In genomic region chr2:28716265-28716865, GRCh38 we compare ENCODE assay signal across 8 cellular contexts. TPM values are rescaled to one million over a fixed set of nuclear protein-coding genes. Genes with fewer than 3 reads are reported as not detected.
A peak's percentile ranks its signal among the peaks of the same experiment; 100 is the strongest.
DNase-seq lines count a peak whose midpoint lies in the region; FAIRE-seq and TF ChIP-seq lines count a peak whose summit lies in the region.

No MANE protein-coding gene starts in this region.

- no peak for TF ChIP-seq CTCF in astrocyte (IDR thresholded peaks at IDR 0.05; ENCODE audit: insufficient read depth, low read depth, low read length)

- H3K27ac ChIP-seq in astrocyte (ENCODE audit: low read depth, low read length) (peak overlapping the region; percentile 55), skeletal muscle tissue (ENCODE audit: low read depth, low read length) (peak overlapping the region; percentile 84)

- FAIRE-seq in astrocyte (lab: Jason Lieb, UNC), result peak; percentile 92

- no peaks in the 10 kb centered on the region for H3K27me3 ChIP-seq in astrocyte (ENCODE audit: insufficient read depth, low read length)
- H3K27me3 ChIP-seq in skeletal muscle tissue (ENCODE audit: control insufficient read depth in 3 of 3, insufficient read depth in 3 of 3, low read length in 3 of 3), result no peaks in the 10 kb centered on the region

- peaks cover 2% of the 10 kb centered on the region for H3K9me3 Mint-ChIP-seq in astrocyte (ENCODE audit: unreplicated experiment)

- H4K20me1 ChIP-seq in astrocyte (ENCODE audit: insufficient read depth, low read length), result no peaks in the 10 kb centered on the region

- no peaks in the 10 kb centered on the region for H3K79me2 ChIP-seq in astrocyte (ENCODE audit: insufficient read depth, low read length)

- no peaks in the 10 kb centered on the region for H3K36me3 Mint-ChIP-seq in astrocyte (ENCODE audit: low read depth, unreplicated experiment)

- H3K4me1 ChIP-seq in astrocyte (ENCODE audit: insufficient read depth, low read length) (peaks cover 17% of the 10 kb centered on the region), skeletal muscle tissue (ENCODE audit: control insufficient read depth in 3 of 3, insufficient read depth in 3 of 3, low read length in 3 of 3) (peaks cover 11 to 20% (median 19%) of the 10 kb centered on the region in 3 donors)

- no peaks in the 10 kb centered on the region for H3K27me3 Mint-ChIP-seq in astrocyte (ENCODE audit: low read depth, unreplicated experiment)

- H3K36me3 ChIP-seq in astrocyte (ENCODE audit: insufficient read depth, low read length), result no peaks in the 10 kb centered on the region
- no peaks in the 10 kb centered on the region for H3K36me3 ChIP-seq in skeletal muscle tissue (ENCODE audit: control insufficient read depth in 3 of 3, insufficient read depth in 3 of 3, low read length in 3 of 3)

- peak overlapping the region; percentile 66 for H3K4me2 ChIP-seq in astrocyte (ENCODE audit: low read length)

- H3K4me3 ChIP-seq in astrocyte (ENCODE audit: insufficient read depth, low read depth, low read length) (no peak overlapping the region), skeletal muscle tissue (ENCODE audit: low read length in 3 of 3) (peak overlapping the region in 1 of 3 donors; percentile 10)

- H2AFZ ChIP-seq in astrocyte (ENCODE audit: low read depth, low read length), result peak overlapping the region; percentile 11

- peaks cover 14% of the 10 kb centered on the region for H3K4me1 Mint-ChIP-seq in astrocyte (ENCODE audit: low read depth, unreplicated experiment)

- peak overlapping the region; percentile 83 for H3K27ac Mint-ChIP-seq in astrocyte (ENCODE audit: unreplicated experiment)

- no peaks in the 10 kb centered on the region for H3K9me3 ChIP-seq in astrocyte (ENCODE audit: insufficient read depth, low read depth, low read length)
- H3K9me3 ChIP-seq in skeletal muscle tissue (ENCODE audit: control insufficient read depth in 3 of 3, low read length in 3 of 3), result no peaks in the 10 kb centered on the region

- H3K4me3 Mint-ChIP-seq in astrocyte (ENCODE audit: unreplicated experiment), result no peak overlapping the region

- peak; percentile 7 for DNase-seq in activated CD4-positive, alpha-beta T cell treated with anti-CD3 and anti-CD28 coated beads for 48 hours
- DNase-seq in activated CD4-positive, alpha-beta T cell treated with anti-CD3 and anti-CD28 coated beads, Interleukin-2, amount 50 U/mL, for 4 hours, result no peak
- peak; percentile 67 for DNase-seq in NCI-H2107 treated with DMSO at 0.1 percent for 48 hours (lab: John Stamatoyannopoulos, UW; ENCODE audit: unreplicated experiment)
- DNase-seq in astrocyte (ENCODE audit: low read depth), result peak; percentile 91
- peak; percentile 96 for DNase-seq in iris pigment epithelial cell (ENCODE audit: low read depth)
- no peak for DNase-seq in NCI-H524 treated with DMSO at 0.1 percent for 48 hours (lab: John Stamatoyannopoulos, UW)
- no peak for DNase-seq in stimulated activated CD4-positive, alpha-beta T cell treated with anti-CD3 and anti-CD28 coated beads, Interleukin-2, amount 100 ng/mL, for 48 hours

- H3K9ac ChIP-seq in astrocyte (ENCODE audit: low read length), result peak overlapping the region; percentile 37
- H3K9ac ChIP-seq in skeletal muscle tissue (ENCODE audit: low read depth in 1 of 3, low read length in 3 of 3), result peak overlapping the region in 1 of 3 donors; percentile 57

RNA-seq across cellular contexts. Expression of gene PPP1CB, which starts 35.3 kb away (rescaled TPM):
- 250 and 263 TPM in 2 replicates for total RNA-seq in astrocyte
- 156 TPM for total RNA-seq in skeletal muscle tissue

Comparison
In these comparisons a context has a peak if more than half of its experiments do, and no peak if none do; other contexts are left out.
1. DNase-seq: peak in activated CD4-positive, alpha-beta T cell treated with anti-CD3 and anti-CD28 coated beads for 48 hours (single experiment), NCI-H2107 treated with DMSO at 0.1 percent for 48 hours (single experiment), astrocyte (single experiment) and iris pigment epithelial cell (single experiment); none in activated CD4-positive, alpha-beta T cell treated with anti-CD3 and anti-CD28 coated beads, Interleukin-2, amount 50 U/mL, for 4 hours (0 of 2), NCI-H524 treated with DMSO at 0.1 percent for 48 hours (single experiment) and stimulated activated CD4-positive, alpha-beta T cell treated with anti-CD3 and anti-CD28 coated beads, Interleukin-2, amount 100 ng/mL, for 48 hours (0 of 2).